In the genomic region with DNA sequence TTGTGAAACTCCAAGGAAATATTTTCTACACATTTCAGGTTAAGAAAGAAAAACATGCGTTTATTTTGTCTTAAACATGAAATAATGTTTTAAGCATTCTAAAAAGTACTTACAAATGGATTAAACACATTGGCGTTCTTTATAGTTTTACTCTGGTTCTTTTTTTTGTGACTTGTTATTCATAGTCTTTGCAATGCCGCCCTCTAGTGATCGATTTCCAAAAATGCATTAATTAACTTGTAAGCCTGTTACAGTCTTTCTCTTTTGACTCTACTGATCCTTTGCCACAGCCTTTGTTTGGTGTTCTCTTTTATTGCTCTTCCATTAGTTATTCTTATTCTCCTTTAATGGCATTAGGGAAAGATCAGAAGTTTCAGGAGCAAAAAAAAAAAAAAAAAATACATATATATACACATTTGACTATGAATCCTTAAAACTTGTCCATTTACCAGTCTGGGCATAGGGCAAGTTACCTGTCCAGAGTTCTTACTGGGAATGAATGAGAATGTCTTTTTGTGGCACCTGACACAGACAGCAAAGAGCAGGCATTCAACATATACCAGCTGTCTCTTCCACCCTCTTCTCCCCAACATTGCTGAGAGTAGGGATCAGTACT, we compare ENCODE assay signal across 8 cellular contexts. TPM values are rescaled to one million over a fixed set of nuclear protein-coding genes. Genes with fewer than 3 reads are reported as not detected.
DNase-seq lines count a peak whose midpoint lies in the region; ATAC-seq and TF ChIP-seq lines count a peak whose summit lies in the region.

No MANE protein-coding gene starts in this region.

- peak; percentile 9 for DNase-seq in SKM-1 treated with dmso at 0.1 percent for 144 hours (lab: John Stamatoyannopoulos, UW; ENCODE audit: unreplicated experiment)
- no peak for DNase-seq in SKM-1 (lab: John Stamatoyannopoulos, UW; ENCODE audit: unreplicated experiment)
- peak; percentile 72 for DNase-seq in NCI-H460 (ENCODE audit: extremely low read depth, low read depth)
- peak; percentile 75 for DNase-seq in astrocyte of the spinal cord (ENCODE audit: low read depth, low spot score)
- peak; percentile 64 for DNase-seq in kidney glomerular epithelial cell (lab: John Stamatoyannopoulos, UW)
- DNase-seq in upper lobe of left lung: no peak
- no peak for DNase-seq in GM19238 (ENCODE audit: insufficient read length, low spot score)

- in situ Hi-C loops in astrocyte of the spinal cord (cut with HindIII; ENCODE audit: low sequenced_read_pairs): no loop called here

- H3K27me3 ChIP-seq in upper lobe of left lung: no peaks in the 10 kb centered on the region

- TF ChIP-seq CTCF in astrocyte of the spinal cord (IDR thresholded peaks at IDR 0.05; ENCODE audit: low read depth, low read length) (peak; percentile 53), upper lobe of left lung (IDR thresholded peaks at IDR 0.05) (peak in 4 of 6 experiments; percentile 17 to 47 (median 42))

- no peaks in the 10 kb centered on the region for H3K9me3 ChIP-seq in upper lobe of left lung

- ATAC-seq in HG03159 (IDR thresholded peaks at IDR 0.05; ENCODE audit: unreplicated experiment) (peak; percentile 75), upper lobe of left lung (ENCODE audit: low FRiP score in 2 of 2) (peak in 1 of 2 donors; percentile 68)

- 1 to 2% methylated on average over 4 of the region's 4 CpGs for WGBS in upper lobe of left lung, 2 donors

- H3K4me3 ChIP-seq in astrocyte of the spinal cord (ENCODE audit: low read depth, low read length) (no peak overlapping the region), upper lobe of left lung (no peak overlapping the region)

- no peak overlapping the region for H3K27ac ChIP-seq in upper lobe of left lung

- TF ChIP-seq POLR2A in upper lobe of left lung (IDR thresholded peaks at IDR 0.05): no peak

- no peaks in the 10 kb centered on the region for H3K4me1 ChIP-seq in upper lobe of left lung

- no peaks in the 10 kb centered on the region for H3K36me3 ChIP-seq in upper lobe of left lung

- no peak for TF ChIP-seq EP300 in upper lobe of left lung (IDR thresholded peaks at IDR 0.05)

RNA-seq across cellular contexts. Expression of gene MACROD2, which starts 59.9 kb away (rescaled TPM):
- total RNA-seq in NCI-H460 (2014; rRNA removed; shearing (Covaris generic)): 1.4 and 2.0 TPM in 2 replicates
- 0.31 and 7.2 TPM in 2 replicates for polyA plus RNA-seq in NCI-H460 (2014; cell fraction: nucleus; rRNA removed)
- 10 to 100 TPM; 20.7 to 84.3 (median 36.3) TPM for total RNA-seq in upper lobe of left lung

Comparison
In these comparisons a context has a peak if more than half of its experiments do, and no peak if none do; other contexts are left out.
1. DNase-seq: peak in SKM-1 treated with dmso at 0.1 percent for 144 hours (single experiment), NCI-H460 (single experiment), astrocyte of the spinal cord (single experiment) and kidney glomerular epithelial cell (single experiment); none in SKM-1 (single experiment), upper lobe of left lung (0 of 2) and GM19238 (single experiment).